In the genomic region with DNA sequence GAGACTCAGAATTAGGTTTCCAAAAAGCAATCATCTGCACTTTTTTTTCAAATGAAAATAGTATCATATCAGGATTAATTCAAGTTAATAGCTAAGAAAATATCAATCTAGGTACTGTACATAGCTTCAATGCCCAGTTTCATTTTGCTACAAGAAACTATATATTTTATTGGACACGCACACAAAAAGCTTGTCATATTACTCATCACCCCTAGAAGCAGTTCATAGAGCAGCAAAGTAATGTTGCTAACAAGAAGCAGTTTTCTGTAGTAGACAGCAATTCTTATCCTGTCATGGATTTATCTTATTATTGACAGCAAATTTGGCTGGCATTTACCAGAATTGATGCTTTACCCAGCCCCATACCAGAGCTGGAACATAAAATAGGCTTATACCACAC, we compare ENCODE assay signal across 25 cellular contexts. TPM values are rescaled to one million over a fixed set of nuclear protein-coding genes. Genes with fewer than 3 reads are reported as not detected.
DNase-seq lines count a peak whose midpoint lies in the region; ATAC-seq, FAIRE-seq and TF ChIP-seq lines count a peak whose summit lies in the region.
"Had no signal": no experiment of that assay in that cellular context is flagged by ENCODE, and none has a peak within 500 bp of the region (broad histone marks: within the 10 kb centered on the region; RNA-seq: fewer than 3 reads in every experiment).

No MANE protein-coding gene starts in this region.

- H2AFZ ChIP-seq in GM12878 (ENCODE audit: control insufficient read depth, low read depth, low read length) (peak overlapping the region; percentile 54), hepatocyte (no peak overlapping the region)

- RAD21 ChIA-PET in GM12878 (lab: Charles Lee; ENCODE audit: unreplicated experiment) = interaction anchor here (1.1 to 2.8 kb wide), 4 partner anchors 23 to 94 kb away, joined by 3 to 9 read pairs (median 4); no protein-coding TSS in a partner anchor

- intact Hi-C loops in GM12878 (cut with micrococcal nuclease; ENCODE audit: unreplicated experiment) = no loop called here

- peak; percentile 23 for ATAC-seq in GM18498 (IDR thresholded peaks at IDR 0.05; ENCODE audit: unreplicated experiment)
- ATAC-seq in GM19351 (IDR thresholded peaks at IDR 0.05; ENCODE audit: unreplicated experiment) = peak; percentile 46
- peak; percentile 45 for ATAC-seq in HG02938 (IDR thresholded peaks at IDR 0.05; ENCODE audit: unreplicated experiment)
- peak; percentile 62 for ATAC-seq in GM12878
- ATAC-seq: lower lobe of right lung, pancreas had no signal

- no peak for TF ChIP-seq CTCF in GM12878 (IDR thresholded peaks at IDR 0.05 in 2 of 3, conservative IDR thresholded peaks at IDR 0.05 in 1 of 3; ENCODE audit: control insufficient read depth in 2 of 3, extremely low read depth in 1 of 3, insufficient read depth in 1 of 3, low read depth in 3 of 3, low read length in 3 of 3)
- no peak for TF ChIP-seq CTCF in hepatocyte (IDR thresholded peaks at IDR 0.05; ENCODE audit: poor library complexity)

- CTCF ChIA-PET in GM12878 (lab: Yijun Ruan, JAX) = interaction anchor here (1.1 to 2.3 kb wide), 4 partner anchors 11 to 31 kb away, joined by 3 to 11 read pairs (median 4); no protein-coding TSS in a partner anchor

- no peak for TF ChIP-seq POLR2A in GM12878 (IDR thresholded peaks at IDR 0.05; ENCODE audit: low read depth, low read length)

- H4K20me1 ChIP-seq in GM12878 (ENCODE audit: control insufficient read depth, insufficient read depth) (no peaks in the 10 kb centered on the region), hepatocyte (ENCODE audit: insufficient read depth, poor library complexity, severe bottlenecking) (no peaks in the 10 kb centered on the region)

- SMC1A ChIA-PET in GM12878 (lab: Charles Lee; ENCODE audit: uncharacterized antibody, unreplicated experiment) = interaction anchor here (0.6 to 3.3 kb wide), 6 partner anchors 11 to 75 kb away, joined by 3 to 13 read pairs (median 3); no protein-coding TSS in a partner anchor

- peak overlapping the region; percentile 28 for H3K4me2 ChIP-seq in GM12878 (ENCODE audit: control insufficient read depth, insufficient read depth)
- no peak overlapping the region for H3K4me2 ChIP-seq in hepatocyte
- H3K4me2 ChIP-seq: GM23338 had no signal

- no peaks in the 10 kb centered on the region for H3K79me2 ChIP-seq in GM12878 (ENCODE audit: control insufficient read depth, insufficient read depth, low read length)
- H3K79me2 ChIP-seq in hepatocyte = no peaks in the 10 kb centered on the region

- POLR2A ChIA-PET in GM12878 (lab: Charles Lee) = interaction anchor here (0.6 to 1.4 kb wide), 3 partner anchors 13 to 570 kb away, joined by 3 read pairs; no protein-coding TSS in a partner anchor

- no peak for FAIRE-seq in GM12878 (lab: Jason Lieb, UNC)
- FAIRE-seq: pancreas, urothelium cell line had no signal

- WGBS in GM12878 (ENCODE audit: insufficient coverage, insufficient replicate concordance, low lambda C conversion rate, missing lambda C conversion rate) = 4% methylated on average over 1 of the region's 1 CpG
- WGBS in hepatocyte (ENCODE audit: low lambda C conversion rate, missing lambda C conversion rate) = 78% methylated on average over 1 of the region's 1 CpG

- H3K9me3 ChIP-seq in GM12878 (replicated peaks; ENCODE audit: control insufficient read depth, insufficient read depth, low read length) = no peaks in the 10 kb centered on the region; the same call in 2 of the 3 replicates
- no peaks in the 10 kb centered on the region for H3K9me3 ChIP-seq in hepatocyte (ENCODE audit: low read depth)
- H3K9me3 ChIP-seq: lower lobe of right lung, pancreas, right atrium auricular region, spleen, testis had no signal

- no peak overlapping the region for H3K4me3 ChIP-seq in GM12878
- no peak overlapping the region for H3K4me3 ChIP-seq in hepatocyte
- H3K4me3 ChIP-seq: dorsolateral prefrontal cortex, GM23338, lower lobe of right lung, pancreas, right atrium auricular region, spleen, testis had no signal

- no TSS peak for BruUV-seq in GM12878 (replicated peaks; lab: Mats Ljungman, UMichigan)

- no peak for TF ChIP-seq EP300 in GM12878 (IDR thresholded peaks at IDR 0.05; ENCODE audit: borderline replicate concordance in 1 of 2, control insufficient read depth in 1 of 2, low read depth in 2 of 2, low read length in 2 of 2)

- no peak for TF ChIP-seq RAD21 in GM12878 (IDR thresholded peaks at IDR 0.05; ENCODE audit: insufficient read depth, low read depth, low read length)

- H3K4me1 ChIP-seq in GM12878 (ENCODE audit: control insufficient read depth, insufficient read depth, low read length) = peaks cover 8% of the 10 kb centered on the region
- no peaks in the 10 kb centered on the region for H3K4me1 ChIP-seq in hepatocyte (ENCODE audit: insufficient read depth)
- H3K4me1 ChIP-seq: lower lobe of right lung, pancreas, right atrium auricular region, testis had no signal

- H3K27me3 ChIP-seq in GM12878 (replicated peaks in 1 of 2; ENCODE audit: control insufficient read depth in 2 of 2, insufficient read depth in 2 of 2, low read length in 1 of 2) = no peaks in the 10 kb centered on the region
- H3K27me3 ChIP-seq in hepatocyte = no peaks in the 10 kb centered on the region
- H3K27me3 ChIP-seq: dorsolateral prefrontal cortex, right atrium auricular region, spleen, testis had no signal

- no peaks in the 10 kb centered on the region for H3K9me2 ChIP-seq in hepatocyte (replicated peaks; ENCODE audit: insufficient read depth)

- no peak overlapping the region for H3K9ac ChIP-seq in GM12878 (ENCODE audit: control insufficient read depth, insufficient read depth, low read length)

- DNase-seq in GM12878 (ENCODE audit: low read depth, low spot score) = no peak
- DNase-seq in hepatocyte (ENCODE audit: low spot score) = no peak
- DNase-seq in NCI-H128 (lab: John Stamatoyannopoulos, UW; ENCODE audit: unreplicated experiment) = no peak
- no peak for DNase-seq in hippocampal formation (lab: John Stamatoyannopoulos, UW)
- DNase-seq: activated CD4-positive, CD25-positive, alpha-beta regulatory T cell; activated effector memory CD4-positive, alpha-beta T cell treated with anti-CD3 and anti-CD28 coated beads, Interleukin-2, amount 50 U/mL, for 16 hours; dorsolateral prefrontal cortex; kidney glomerular epithelial cell; lower lobe of right lung; NCI-H1048; NCI-H187 treated with DMSO at 0.1 percent for 48 hours; NCI-H69; pancreas; spleen; stimulated activated CD4-positive, alpha-beta T cell treated with anti-CD3 and anti-CD28 coated beads, Interleukin-4, amount 100 ng/mL, for 1 hour; stimulated activated naive CD4-positive, alpha-beta T cell; T1000; testis had no signal

- H3K36me3 ChIP-seq in GM12878 (ENCODE audit: control insufficient read depth in 2 of 2, insufficient read depth in 2 of 2, low read length in 1 of 2) = no peaks in the 10 kb centered on the region
- H3K36me3 ChIP-seq in hepatocyte (replicated peaks; ENCODE audit: insufficient read depth, low read depth) = no peaks in the 10 kb centered on the region
- H3K36me3 ChIP-seq: lower lobe of right lung, pancreas, right atrium auricular region, spleen had no signal

- in situ Hi-C loops in GM12878 (cut with MboI) = no loop called here

- H3K27ac ChIP-seq in GM12878 (ENCODE audit: control insufficient read depth, insufficient read depth) (no peak overlapping the region), hepatocyte (no peak overlapping the region)
- H3K27ac ChIP-seq: C4-2B, dorsolateral prefrontal cortex, lower lobe of right lung, pancreas, right atrium auricular region, spleen, testis had no signal

TF ChIP-seq in GM12878, 131 proteins besides CTCF, POLR2A, EP300 and RAD21:
- TF ChIP-seq JUNB (IDR thresholded peaks at IDR 0.05) (0 out of 2 replicates have a peak, but pooled peaks have one; percentile 18), POLR2AphosphoS2 (IDR thresholded peaks at IDR 0.05; ENCODE audit: low read depth, low read length) (no peak)

RNA-seq across cellular contexts. Expression of gene LSM6, which starts 52.3 kb away (rescaled TPM):
- total RNA-seq in GM12878 (2013; cell fraction: nucleolus; rRNA removed) = 126 and 131 TPM in 2 replicates
- total RNA-seq in GM12878 (2014; rRNA removed) (106 and 110 TPM in 2 replicates), GM12878 (2014; rRNA removed; fragmentation: Illumina TruSeq; extraction: Trizol) (252 and 277 TPM in 2 replicates), GM12878 (2021) (79.2 and 84.4 TPM in 2 replicates), hepatocyte (53.6 and 75.5 TPM in 2 replicates)
- 12.5 TPM for polyA plus RNA-seq in GM12878 (2011; ENCODE audit: low read depth)
- polyA plus RNA-seq in GM12878 (2011; rRNA removed) (68.0 and 112 TPM in 2 replicates), GM12878 (2014; fragmentation: Illumina TruSeq; extraction: Trizol) (198 and 252 TPM in 2 replicates), GM12878 (2014; fragmentation: Nextera tagmentation; extraction: Ambion mirVana) (100 to 1,000 TPM; 261 to 262 TPM), GM12878 (2014; rRNA removed) (170 and 177 TPM in 2 replicates), GM12878 (2016; fragmentation: Nextera tagmentation; extraction: Ambion mirVana) (100 to 1,000 TPM; 274 to 282 TPM), hepatocyte (48.6 and 51.0 TPM in 2 replicates)
- 27.5 and 33.9 TPM in 2 replicates for polyA plus RNA-seq in GM12878 (2011; cell fraction: cytosol; rRNA removed)
- polyA plus RNA-seq in GM12878 (2011; cell fraction: nucleus; rRNA removed) = 30.7 and 44.7 TPM in 2 replicates
- polyA plus RNA-seq in GM12878 (2012) = 89.8 and 117 TPM in 2 replicates
- polyA minus RNA-seq in GM12878 (2011; rRNA and poly(A)+ RNA removed) = 36.0 and 42.0 TPM in 2 replicates
- 7.2 and 16.8 TPM in 2 replicates for polyA minus RNA-seq in GM12878 (2011; cell fraction: cytosol; rRNA and poly(A)+ RNA removed)
- polyA minus RNA-seq in GM12878 (2011; cell fraction: nucleus; rRNA and poly(A)+ RNA removed) = 85.5 and 115 TPM in 2 replicates
